Comparison of ENCODE assay signal across 1 cellular context in genomic region chr12:83473408-83474095, GRCh38.
TF ChIP-seq lines count a peak whose summit lies in the region.

No MANE protein-coding gene starts in this region.

TF ChIP-seq in GM23338, 12 proteins besides CTCF, POLR2A, EP300 and RAD21 (continued from another document):
- TF ChIP-seq JUNB (IDR thresholded peaks at IDR 0.05; ENCODE audit: unreplicated experiment) (no peak), EZH2phosphoT487 (IDR thresholded peaks at IDR 0.05; ENCODE audit: unreplicated experiment) (no peak), NANOG (IDR thresholded peaks at IDR 0.05; ENCODE audit: borderline replicate concordance) (no peak)
